ENCODE assay signal across 8 cellular contexts in the genomic region with DNA sequence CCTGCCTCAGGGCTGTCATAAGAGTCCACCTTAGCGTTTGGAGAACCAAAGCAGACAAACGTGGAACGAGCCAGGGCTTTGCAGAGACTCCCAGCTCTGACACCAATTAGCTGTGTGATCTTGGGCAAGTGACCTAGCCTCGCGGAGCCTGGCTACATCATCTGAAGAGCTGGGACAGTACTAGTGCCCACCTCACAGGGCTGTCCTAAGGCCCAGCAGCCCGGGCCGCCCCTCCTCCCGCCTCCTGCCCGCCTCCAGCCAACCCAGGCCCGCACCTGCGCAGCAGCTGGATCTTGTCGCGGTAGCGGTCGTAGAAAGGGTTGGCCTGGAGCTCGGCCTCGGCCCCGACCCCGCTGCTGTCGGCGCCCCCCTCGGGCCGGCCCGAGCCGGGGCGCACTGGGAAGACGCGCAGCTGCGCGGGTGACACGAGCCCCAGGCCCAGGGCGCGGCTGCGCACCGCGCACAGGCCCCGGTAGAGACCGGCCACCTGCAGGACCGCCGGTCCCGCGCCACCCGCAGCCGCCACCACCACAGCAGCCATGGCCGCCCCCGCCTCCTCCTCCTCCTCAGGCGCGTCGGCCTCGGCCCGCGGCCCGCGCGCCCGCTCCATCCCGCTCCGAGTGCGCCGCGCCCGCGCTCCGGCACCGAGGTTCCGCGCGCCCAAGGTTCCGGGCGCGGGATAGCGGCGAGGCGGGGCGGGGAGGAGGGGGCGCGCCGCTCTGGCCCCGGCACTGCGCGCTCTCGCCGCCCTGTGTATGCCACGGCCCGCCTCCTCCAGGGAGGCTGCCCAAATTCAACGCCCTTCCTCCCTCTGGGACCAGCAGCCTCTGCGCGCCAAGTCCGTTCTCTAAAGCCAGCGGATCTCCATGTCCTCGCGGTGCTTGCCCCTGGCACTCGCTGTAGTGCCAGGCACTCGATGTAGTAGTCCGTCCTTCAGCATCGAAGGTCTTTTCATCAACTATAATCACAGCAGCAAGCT. TPM values are rescaled to one million over a fixed set of nuclear protein-coding genes. Genes with fewer than 3 reads are reported as not detected.
DNase-seq lines count a peak whose midpoint lies in the region; ATAC-seq and TF ChIP-seq lines count a peak whose summit lies in the region.

A gene with protein sequence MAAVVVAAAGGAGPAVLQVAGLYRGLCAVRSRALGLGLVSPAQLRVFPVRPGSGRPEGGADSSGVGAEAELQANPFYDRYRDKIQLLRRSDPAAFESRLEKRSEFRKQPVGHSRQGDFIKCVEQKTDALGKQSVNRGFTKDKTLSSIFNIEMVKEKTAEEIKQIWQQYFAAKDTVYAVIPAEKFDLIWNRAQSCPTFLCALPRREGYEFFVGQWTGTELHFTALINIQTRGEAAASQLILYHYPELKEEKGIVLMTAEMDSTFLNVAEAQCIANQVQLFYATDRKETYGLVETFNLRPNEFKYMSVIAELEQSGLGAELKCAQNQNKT (minus strand): TSS at position 583 of the 979 bp plus-strand sequence. CDS start 42 bp downstream, at position 541.

- H3K27me3 ChIP-seq in layer of hippocampus (ENCODE audit: control insufficient read depth, insufficient read depth, low read length), result no peaks in the 10 kb centered on the region

- peaks cover 20% of the 10 kb centered on the region for H3K36me3 Mint-ChIP-seq in activated CD4-positive, alpha-beta T cell treated with anti-CD3 and anti-CD28 coated beads for 36 hours (ENCODE audit: low read depth)

- H3K27me3 Mint-ChIP-seq in activated CD4-positive, alpha-beta T cell treated with anti-CD3 and anti-CD28 coated beads for 36 hours, result no peaks in the 10 kb centered on the region

- POLR2A ChIA-PET in activated CD4-positive, alpha-beta T cell treated with anti-CD3 and anti-CD28 coated beads for 36 hours (lab: Charles Lee), result interaction anchor here (0.7 kb wide), 1 partner anchor 54 kb away, joined by 3 read pairs; no protein-coding TSS in a partner anchor

- H3K4me1 Mint-ChIP-seq in activated CD4-positive, alpha-beta T cell treated with anti-CD3 and anti-CD28 coated beads for 36 hours, result peaks cover 19% of the 10 kb centered on the region

- H3K27ac ChIP-seq in 22Rv1 (peak within 1 kb of the TSS; percentile 85), cingulate gyrus (ENCODE audit: low read depth, low read length) (peak within 1 kb of the TSS; percentile 91), layer of hippocampus (ENCODE audit: low read depth, low read length) (peak within 1 kb of the TSS; percentile 85)

- CTCF ChIA-PET in activated CD4-positive, alpha-beta T cell treated with anti-CD3 and anti-CD28 coated beads for 36 hours (lab: Charles Lee), result interaction anchor here (0.5 to 2.2 kb wide), 10 partner anchors 8 to 312 kb away, joined by 3 to 12 read pairs (median 3); no protein-coding TSS in a partner anchor

- peak; percentile 74 for DNase-seq in NCI-H345 (lab: John Stamatoyannopoulos, UW)
- DNase-seq in activated CD4-positive, alpha-beta T cell treated with anti-CD3 and anti-CD28 coated beads for 36 hours, result peak; percentile 84
- DNase-seq in stimulated activated CD4-positive, alpha-beta T cell treated with anti-CD3 and anti-CD28 coated beads, Interleukin-1b, Interleukin-23, amount 100 ng/mL, for 4 hours (ENCODE audit: low read depth in 2 of 2), result peak; percentile 46 to 59

- TF ChIP-seq CTCF in 22Rv1 (IDR thresholded peaks at IDR 0.05), result peak; percentile 8; the same call in 1 of the 2 replicates

- intact Hi-C loops in activated CD4-positive, alpha-beta T cell treated with anti-CD3 and anti-CD28 coated beads for 36 hours (cut with DNase I, micrococcal nuclease), result loop anchor here (1.0 to 5.0 kb wide), 5 partner anchors 51 to 421 kb away; a partner anchor contains a TSS

- no peak within 1 kb of the TSS for H3K4me3 Mint-ChIP-seq in activated CD4-positive, alpha-beta T cell treated with anti-CD3 and anti-CD28 coated beads for 36 hours

- no peaks in the 10 kb centered on the region for H3K9me3 Mint-ChIP-seq in activated CD4-positive, alpha-beta T cell treated with anti-CD3 and anti-CD28 coated beads for 36 hours (ENCODE audit: low read depth)

- peak; percentile 84 for ATAC-seq in GM18511 (IDR thresholded peaks at IDR 0.05; ENCODE audit: unreplicated experiment)
- ATAC-seq in HG03045 (IDR thresholded peaks at IDR 0.05; ENCODE audit: unreplicated experiment), result peak; percentile 79
- ATAC-seq in activated CD4-positive, alpha-beta T cell treated with anti-CD3 and anti-CD28 coated beads for 36 hours, result peak; percentile 96

- H3K27ac Mint-ChIP-seq in activated CD4-positive, alpha-beta T cell treated with anti-CD3 and anti-CD28 coated beads for 36 hours, result peak within 1 kb of the TSS; percentile 75

RNA-seq across cellular contexts. Expression of the gene that starts here (rescaled TPM):
- 10 to 100 TPM; 46.1 to 48.5 TPM for total RNA-seq in activated CD4-positive, alpha-beta T cell treated with anti-CD3 and anti-CD28 coated beads for 36 hours

Comparison
In these comparisons a context has a peak if more than half of its experiments do, and no peak if none do; other contexts are left out.
1. Peak in every context shown above with its lines: DNase-seq, ATAC-seq and H3K27ac ChIP-seq.